10 cellular contexts compared by ENCODE assay signal in the genomic region with DNA sequence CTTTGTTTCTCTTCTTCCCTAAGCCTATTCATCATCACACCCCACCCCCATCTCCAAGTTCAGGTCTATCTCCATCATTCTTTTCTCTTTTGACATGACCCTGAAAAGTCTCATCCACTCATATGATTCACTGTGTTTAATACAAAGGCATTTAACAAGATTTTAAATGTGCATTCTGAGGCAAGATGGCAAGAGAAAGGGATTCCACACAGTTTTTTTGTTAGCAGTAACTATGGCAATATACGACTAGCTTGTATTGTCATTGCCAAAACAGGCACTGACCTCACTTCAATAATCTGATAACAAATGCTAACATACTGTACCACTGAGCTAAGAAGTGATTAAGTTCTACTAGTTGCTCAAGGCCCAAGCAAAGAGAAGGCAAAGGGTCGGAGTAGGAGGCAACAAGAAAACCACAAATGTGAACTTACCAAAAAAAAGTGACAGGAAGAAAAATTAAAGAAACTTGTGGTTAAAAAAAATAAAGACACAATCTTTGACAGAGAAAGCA. TPM values are rescaled to one million over a fixed set of nuclear protein-coding genes. Genes with fewer than 3 reads are reported as not detected.
DNase-seq lines count a peak whose midpoint lies in the region; ATAC-seq, FAIRE-seq and TF ChIP-seq lines count a peak whose summit lies in the region.
"Had no signal": no experiment of that assay in that cellular context is flagged by ENCODE, and none has a peak within 500 bp of the region (broad histone marks: within the 10 kb centered on the region; RNA-seq: fewer than 3 reads in every experiment).

No MANE protein-coding gene starts in this region.

- no peaks in the 10 kb centered on the region for H3K27me3 ChIP-seq in fibroblast of lung (ENCODE audit: control insufficient read depth, insufficient read depth, low read length)
- H3K27me3 ChIP-seq: ovary had no signal

- DNase-seq in GM12891 (ENCODE audit: insufficient read length, low spot score) (no peak), RCC 7860 (ENCODE audit: low spot score) (peak; percentile 29), fibroblast of lung (ENCODE audit: low read depth in 2 of 2) (peak; percentile 99 to 100), skeletal muscle cell (ENCODE audit: low read depth) (peak; percentile 95), HT-29 (ENCODE audit: low spot score) (no peak), NCI-H2171 (lab: John Stamatoyannopoulos, UW) (no peak)
- DNase-seq: NCI-H524, ovary had no signal

- TF ChIP-seq CTCF in fibroblast of lung (conservative IDR thresholded peaks at IDR 0.05 in 1 of 2, IDR thresholded peaks at IDR 0.05 in 1 of 2; ENCODE audit: low read depth in 1 of 2, low read length in 2 of 2): no peak

- peaks cover 8% of the 10 kb centered on the region for H3K4me1 ChIP-seq in fibroblast of lung (ENCODE audit: control insufficient read depth, extremely low read depth, insufficient read depth, low read length)

- FAIRE-seq in GM12891 (lab: Jason Lieb, UNC): peak; percentile 33
- FAIRE-seq in RCC 7860 (lab: Jason Lieb, UNC): no peak

- no peak overlapping the region for H3K4me3 ChIP-seq in fibroblast of lung (replicated peaks in 1 of 4; ENCODE audit: control extremely low read depth in 1 of 4, insufficient read depth in 1 of 4, low read depth in 3 of 4, low read length in 4 of 4)
- H3K4me3 ChIP-seq in skeletal muscle cell (ENCODE audit: low read depth, low read length): no peak overlapping the region
- H3K4me3 ChIP-seq: coronary artery, ovary had no signal

- no peak for TF ChIP-seq POLR2A in GM12891 (IDR thresholded peaks at IDR 0.05; ENCODE audit: low read depth, low read length)

- peaks cover 2% of the 10 kb centered on the region for H4K20me1 ChIP-seq in fibroblast of lung (ENCODE audit: control insufficient read depth, extremely low read depth, insufficient read depth, low read length)

- no peak overlapping the region for H2AFZ ChIP-seq in fibroblast of lung (ENCODE audit: low read length)

- peaks cover 10% of the 10 kb centered on the region for H3K79me2 ChIP-seq in fibroblast of lung (ENCODE audit: control insufficient read depth, insufficient read depth, low read length)

- no peak for ATAC-seq in HG02759 (IDR thresholded peaks at IDR 0.05; ENCODE audit: unreplicated experiment)

- H3K27ac ChIP-seq in fibroblast of lung (ENCODE audit: insufficient read depth, low read length): peak overlapping the region; percentile 85
- H3K27ac ChIP-seq: ovary had no signal

- H3K9me3 ChIP-seq in fibroblast of lung (ENCODE audit: control insufficient read depth, insufficient read depth, low read depth, low read length): no peaks in the 10 kb centered on the region
- H3K9me3 ChIP-seq: ovary had no signal

- H3K36me3 ChIP-seq in fibroblast of lung (ENCODE audit: control insufficient read depth, insufficient read depth, low read length): peaks cover 4% of the 10 kb centered on the region
- H3K36me3 ChIP-seq: ovary had no signal

- no peak overlapping the region for H3K9ac ChIP-seq in fibroblast of lung (ENCODE audit: insufficient read depth, low read length)

- no peak overlapping the region for H3K4me2 ChIP-seq in fibroblast of lung (ENCODE audit: extremely low read depth, insufficient read depth, low read length)

TF ChIP-seq in GM12891, 5 proteins besides CTCF, POLR2A, EP300 and RAD21:
- TF ChIP-seq POLR2AphosphoS5 (IDR thresholded peaks at IDR 0.05; ENCODE audit: low read depth, low read length): no peak

RNA-seq across cellular contexts. Expression of a gene that starts 53.2 kb away (rescaled TPM):
- polyA plus RNA-seq in GM12891 (2012; ENCODE audit: low read depth, missing spikeins): 5.1 TPM
- 260 and 446 TPM in 2 replicates for total RNA-seq in fibroblast of lung
- 243 and 368 TPM in 2 replicates for polyA plus RNA-seq in fibroblast of lung
- 144 and 241 TPM in 2 replicates for polyA plus RNA-seq in fibroblast of lung (2012)
- 316 and 342 TPM in 2 replicates for polyA minus RNA-seq in fibroblast of lung (ENCODE audit: low replicate concordance)
- 0.39 and 0.61 TPM in 2 replicates for total RNA-seq in HT-29 (2014; rRNA removed; shearing (Covaris generic))

Comparison
In these comparisons a context has a peak if more than half of its experiments do, and no peak if none do; other contexts are left out.
1. DNase-seq: peak in RCC 7860 (single experiment), fibroblast of lung (2 of 2) and skeletal muscle cell (single experiment); none in GM12891 (single experiment), HT-29 (single experiment) and NCI-H2171 (single experiment).
2. RNA of a gene that starts 53.2 kb away (total RNA-seq): 260 to 446 TPM in fibroblast of lung; 0.39 to 0.61 TPM in HT-29; every median in the first group is over 100 times any median in the second.